Comparison of ENCODE assay signal across 27 cellular contexts in genomic region chr2:16051841-16052564, GRCh38.
"Had no signal": no experiment of that assay in that cellular context is flagged by ENCODE, and none has a peak within 500 bp of the region (broad histone marks: within the 10 kb centered on the region; RNA-seq: fewer than 3 reads in every experiment).

No MANE protein-coding gene starts in this region.

- H3K27ac ChIP-seq: brain microvascular endothelial cell, epithelial cell of prostate, esophagus squamous epithelium, gastroesophageal sphincter had no signal

- H3K4me1 ChIP-seq: esophagus squamous epithelium had no signal

- H3K4me3 ChIP-seq: esophagus squamous epithelium, gastroesophageal sphincter had no signal

- H3K9me3 Mint-ChIP-seq: activated CD4-positive, alpha-beta memory T cell treated with anti-CD3 and anti-CD28 coated beads, Interleukin-2, amount 10 ng/mL, durations not matched to agents 7 days and 5 days; activated CD4-positive, alpha-beta T cell treated with anti-CD3 and anti-CD28 coated beads, Interleukin-2, amount 10 ng/mL, durations not matched to agents 7 days and 5 days; T-helper 2 cell treated with Interferon-gamma antibody and Interleukin-4, amounts not matched to agents 5 μg/mL and 100 μg/mL, for 36 hours had no signal

- H3K36me3 ChIP-seq: brain microvascular endothelial cell, esophagus squamous epithelium, gastroesophageal sphincter had no signal

- H3K9me3 ChIP-seq: esophagus squamous epithelium, gastroesophageal sphincter had no signal

- H3K4me1 Mint-ChIP-seq: activated CD4-positive, alpha-beta memory T cell treated with anti-CD3 and anti-CD28 coated beads, Interleukin-2, amount 10 ng/mL, durations not matched to agents 7 days and 5 days; activated CD4-positive, alpha-beta T cell treated with anti-CD3 and anti-CD28 coated beads, Interleukin-2, amount 10 ng/mL, durations not matched to agents 7 days and 5 days had no signal

- H3K27me3 Mint-ChIP-seq: activated CD4-positive, alpha-beta memory T cell treated with anti-CD3 and anti-CD28 coated beads, Interleukin-2, amount 10 ng/mL, durations not matched to agents 7 days and 5 days; activated CD4-positive, alpha-beta T cell treated with anti-CD3 and anti-CD28 coated beads, Interleukin-2, amount 10 ng/mL, durations not matched to agents 7 days and 5 days; activated naive CD8-positive, alpha-beta T cell; effector memory CD8-positive, alpha-beta T cell; T-helper 17 cell had no signal

- H3K27ac Mint-ChIP-seq: activated CD4-positive, alpha-beta memory T cell treated with anti-CD3 and anti-CD28 coated beads, Interleukin-2, amount 10 ng/mL, durations not matched to agents 7 days and 5 days; activated CD4-positive, alpha-beta T cell treated with anti-CD3 and anti-CD28 coated beads, Interleukin-2, amount 10 ng/mL, durations not matched to agents 7 days and 5 days; activated naive CD8-positive, alpha-beta T cell; activated T-cell treated with anti-CD3 and anti-CD28 coated beads, Interleukin-2, amount 50 U/mL, for 24 hours; activated T-cell treated with anti-CD3 and anti-CD28 coated beads, Interleukin-2, amount 50 U/mL, for 72 hours; effector memory CD8-positive, alpha-beta T cell; T-helper 17 cell; T-helper 2 cell treated with Interferon-gamma antibody and Interleukin-4, amounts not matched to agents 5 μg/mL and 100 μg/mL, for 36 hours; WTC11 had no signal

- DNase-seq: activated CD4-positive, alpha-beta memory T cell treated with anti-CD3 and anti-CD28 coated beads, Interleukin-2, amount 10 ng/mL, durations not matched to agents 7 days and 5 days; activated CD4-positive, alpha-beta T cell treated with anti-CD3 and anti-CD28 coated beads for 1 hour; activated CD4-positive, alpha-beta T cell treated with anti-CD3 and anti-CD28 coated beads for 4 hours; activated CD4-positive, alpha-beta T cell treated with anti-CD3 and anti-CD28 coated beads, Interleukin-2, amount 10 ng/mL, durations not matched to agents 7 days and 5 days; activated CD4-positive, alpha-beta T cell treated with anti-CD3 and anti-CD28 coated beads, Interleukin-2, amount 50 U/mL, for 4 hours; activated CD8-positive, alpha-beta memory T cell treated with anti-CD3 and anti-CD28 coated beads, Interleukin-2, amount 50 U/mL, for 48 hours; activated gamma-delta T cell treated with Interleukin-2 at 50 U/mL for 16 hours; activated naive CD4-positive, alpha-beta T cell treated with anti-CD3 and anti-CD28 coated beads, Interleukin-2, amount 50 U/mL, for 16 hours; activated naive CD4-positive, alpha-beta T cell treated with Interleukin-2 at 50 U/mL for 16 hours; activated T-cell treated with anti-CD3 and anti-CD28 coated beads for 4 hours; activated T-cell treated with anti-CD3 and anti-CD28 coated beads, Interleukin-2, amount 50 U/mL, for 24 hours; activated T-cell treated with anti-CD3 and anti-CD28 coated beads, Interleukin-2, amount 50 U/mL, for 72 hours; amniotic stem cell; brain microvascular endothelial cell; cortex of kidney; dermis blood vessel endothelial cell; effector CD4-positive, alpha-beta T cell; effector memory CD8-positive, alpha-beta T cell; esophagus squamous epithelium; foreskin melanocyte; T-helper 1 cell; T-helper 17 cell had no signal

- H3K36me3 Mint-ChIP-seq: activated naive CD8-positive, alpha-beta T cell; WTC11 had no signal

- H3K4me3 Mint-ChIP-seq: activated CD4-positive, alpha-beta memory T cell treated with anti-CD3 and anti-CD28 coated beads, Interleukin-2, amount 10 ng/mL, durations not matched to agents 7 days and 5 days; activated CD4-positive, alpha-beta T cell treated with anti-CD3 and anti-CD28 coated beads, Interleukin-2, amount 10 ng/mL, durations not matched to agents 7 days and 5 days; activated naive CD8-positive, alpha-beta T cell; activated T-cell treated with anti-CD3 and anti-CD28 coated beads, Interleukin-2, amount 50 U/mL, for 24 hours; activated T-cell treated with anti-CD3 and anti-CD28 coated beads, Interleukin-2, amount 50 U/mL, for 72 hours; effector memory CD8-positive, alpha-beta T cell; T-helper 17 cell; T-helper 2 cell treated with Interferon-gamma antibody and Interleukin-4, amounts not matched to agents 5 μg/mL and 100 μg/mL, for 36 hours; WTC11 had no signal

- H3K27me3 ChIP-seq: brain microvascular endothelial cell, gastroesophageal sphincter had no signal
